In genomic region chr15:68488966-68489365, GRCh38 we compare ENCODE assay signal across 15 cellular contexts. TPM values are rescaled to one million over a fixed set of nuclear protein-coding genes. Genes with fewer than 3 reads are reported as not detected.
"Had no signal": no experiment of that assay in that cellular context is flagged by ENCODE, and none has a peak within 500 bp of the region (broad histone marks: within the 10 kb centered on the region; RNA-seq: fewer than 3 reads in every experiment).

No MANE protein-coding gene starts in this region.

- H3K27ac Mint-ChIP-seq: activated CD4-positive, alpha-beta T cell treated with anti-CD3 and anti-CD28 coated beads, Interleukin-2, amount 10 ng/mL, durations not matched to agents 24 days and 14 days; activated T-helper 2 cell treated with anti-CD3 and anti-CD28 coated beads, Interferon-gamma antibody, Interleukin-2, Interleukin-4, amounts not matched to agents 10 μg/mL and 5 μg/mL and 100 μg/mL, durations not matched to agents 14 hours and 24 hours and 36 hours; immature natural killer cell; natural killer cell; WTC11 had no signal

- H3K4me1 Mint-ChIP-seq: activated CD4-positive, alpha-beta T cell treated with anti-CD3 and anti-CD28 coated beads, Interleukin-2, amount 10 ng/mL, durations not matched to agents 24 days and 14 days; immature natural killer cell; natural killer cell had no signal

- H3K4me1 ChIP-seq: adrenal gland had no signal

- H3K9me3 Mint-ChIP-seq: activated CD4-positive, alpha-beta T cell treated with anti-CD3 and anti-CD28 coated beads, Interleukin-2, amount 10 ng/mL, durations not matched to agents 24 days and 14 days; activated T-helper 2 cell treated with anti-CD3 and anti-CD28 coated beads, Interferon-gamma antibody, Interleukin-2, Interleukin-4, amounts not matched to agents 10 μg/mL and 5 μg/mL and 100 μg/mL, durations not matched to agents 14 hours and 24 hours and 36 hours; natural killer cell had no signal

- H3K27me3 ChIP-seq: adrenal gland, sigmoid colon had no signal

- H3K9me3 ChIP-seq: adrenal gland, mucosa of descending colon, sigmoid colon had no signal

- H3K36me3 Mint-ChIP-seq: immature natural killer cell, natural killer cell had no signal

- H3K4me3 Mint-ChIP-seq: activated CD4-positive, alpha-beta T cell treated with anti-CD3 and anti-CD28 coated beads, Interleukin-2, amount 10 ng/mL, durations not matched to agents 24 days and 14 days; immature natural killer cell; natural killer cell; WTC11 had no signal

- H3K4me3 ChIP-seq: adrenal gland, mucosa of descending colon, sigmoid colon had no signal

- H3K27ac ChIP-seq: adrenal gland, sigmoid colon had no signal

- H3K36me3 ChIP-seq: adrenal gland, sigmoid colon had no signal

- DNase-seq: activated CD4-positive, alpha-beta T cell treated with anti-CD3 and anti-CD28 coated beads, Interleukin-2, amount 10 ng/mL, durations not matched to agents 24 days and 14 days; activated naive CD4-positive, alpha-beta T cell treated with anti-CD3 and anti-CD28 coated beads, Interleukin-2, amount 50 U/mL, for 16 hours; activated T-cell treated with anti-CD3 and anti-CD28 coated beads for 4 hours; cerebellar nuclear complex; dermis blood vessel endothelial cell; immature natural killer cell; mucosa of descending colon; natural killer cell; occipital lobe; sigmoid colon; stimulated activated CD4-positive, alpha-beta T cell treated with anti-CD3 and anti-CD28 coated beads, Interleukin-12 subunit alpha, Interleukin-12 subunit beta, amount 100 ng/mL, for 4 hours; stimulated activated naive CD4-positive, alpha-beta T cell treated with Interleukin-2 at 50 U/mL for 16 hours had no signal

- ATAC-seq: mucosa of descending colon, natural killer cell, WTC11 had no signal

RNA-seq across cellular contexts. Expression of gene ITGA11, which starts 57.0 kb away (rescaled TPM):
- total RNA-seq: natural killer cell had no signal
